ENCODE assay signal across 29 cellular contexts in the genomic region with DNA sequence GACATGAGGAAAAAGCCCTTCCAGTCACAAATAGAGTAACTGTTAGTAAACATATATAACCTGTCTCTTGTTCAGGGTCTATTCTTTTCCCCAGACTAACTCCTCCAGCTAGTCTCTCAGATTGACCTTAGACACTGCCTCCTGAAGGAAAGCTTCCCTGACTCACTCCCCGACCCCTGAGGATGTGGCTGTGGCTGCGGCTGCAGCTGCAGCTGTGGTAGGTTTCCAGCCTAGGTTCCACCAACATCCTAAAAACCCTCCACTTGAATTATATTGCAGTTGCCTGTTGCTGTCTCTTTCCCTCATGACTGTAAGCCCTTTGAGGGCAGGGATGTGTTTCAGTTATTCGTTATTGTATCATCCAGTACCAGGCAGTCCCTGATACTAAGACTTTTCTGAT.
"Had no signal": no experiment of that assay in that cellular context is flagged by ENCODE, and none has a peak within 500 bp of the region (broad histone marks: within the 10 kb centered on the region; RNA-seq: fewer than 3 reads in every experiment).

No MANE protein-coding gene starts in this region.

- H3K4me3 ChIP-seq: gastrocnemius medialis, heart left ventricle had no signal

- H3K9me3 ChIP-seq: gastrocnemius medialis had no signal

- ATAC-seq: activated CD4-positive, alpha-beta T cell treated with anti-CD3 and anti-CD28 coated beads for 36 hours; activated CD8-positive, alpha-beta memory T cell treated with anti-CD3 and anti-CD28 coated beads, Interleukin-2, amount 10 ng/mL, durations not matched to agents 7 days and 5 days; activated CD8-positive, alpha-beta T cell treated with anti-CD3 and anti-CD28 coated beads, Interleukin-2, amount 10 ng/mL, durations not matched to agents 7 days and 5 days; activated T-cell treated with anti-CD3 and anti-CD28 coated beads, Interleukin-2, amount 50 U/mL, for 72 hours; esophagus mucosa; gastrocnemius medialis; heart left ventricle; T-helper 17 cell had no signal

- H3K36me3 Mint-ChIP-seq: activated CD4-positive, alpha-beta memory T cell treated with anti-CD3 and anti-CD28 coated beads for 36 hours; activated CD8-positive, alpha-beta memory T cell treated with anti-CD3 and anti-CD28 coated beads, Interleukin-2, amount 10 ng/mL, durations not matched to agents 7 days and 5 days; activated naive CD8-positive, alpha-beta T cell had no signal

- H3K4me1 Mint-ChIP-seq: activated CD4-positive, alpha-beta T cell treated with anti-CD3 and anti-CD28 coated beads for 36 hours; activated CD4-positive, alpha-beta T cell treated with anti-CD3 and anti-CD28 coated beads, Interleukin-2, amount 10 ng/mL, durations not matched to agents 24 days and 14 days; activated CD8-positive, alpha-beta memory T cell treated with anti-CD3 and anti-CD28 coated beads, Interleukin-2, amount 10 ng/mL, durations not matched to agents 7 days and 5 days; T-helper 17 cell had no signal

- H3K9me3 Mint-ChIP-seq: activated CD4-positive, alpha-beta memory T cell treated with anti-CD3 and anti-CD28 coated beads for 36 hours; activated T-cell treated with anti-CD3 and anti-CD28 coated beads, Interleukin-2, amount 50 U/mL, for 72 hours; T-helper 2 cell treated with Interferon-gamma antibody and Interleukin-4, amounts not matched to agents 5 μg/mL and 100 μg/mL, for 36 hours had no signal

- DNase-seq: activated CD4-positive, alpha-beta memory T cell treated with anti-CD3 and anti-CD28 coated beads for 36 hours; activated CD4-positive, alpha-beta T cell treated with anti-CD3 and anti-CD28 coated beads for 36 hours; activated CD4-positive, alpha-beta T cell treated with anti-CD3 and anti-CD28 coated beads, Interleukin-2, amount 10 ng/mL, durations not matched to agents 24 days and 14 days; activated CD4-positive, CD25-positive, alpha-beta regulatory T cell; activated CD4-positive, CD25-positive, alpha-beta regulatory T cell treated with anti-CD3 and anti-CD28 coated beads, Interleukin-2, amount 50 U/mL, for 72 hours; activated CD8-positive, alpha-beta memory T cell treated with anti-CD3 and anti-CD28 coated beads, Interleukin-2, amount 10 ng/mL, durations not matched to agents 7 days and 5 days; activated CD8-positive, alpha-beta memory T cell treated with anti-CD3 and anti-CD28 coated beads, Interleukin-2, amount 50 U/mL, for 4 hours; activated CD8-positive, alpha-beta T cell treated with anti-CD3 and anti-CD28 coated beads, Interleukin-2, amount 10 ng/mL, durations not matched to agents 7 days and 5 days; activated gamma-delta T cell treated with Interleukin-2 at 50 U/mL for 16 hours; activated naive CD4-positive, alpha-beta T cell treated with anti-CD3 and anti-CD28 coated beads, Interleukin-2, amount 50 U/mL, for 16 hours; activated naive CD4-positive, alpha-beta T cell treated with Interleukin-2 at 50 U/mL for 16 hours; activated T-cell treated with anti-CD3 and anti-CD28 coated beads, Interleukin-2, amount 50 U/mL, for 1 hour; activated T-cell treated with anti-CD3 and anti-CD28 coated beads, Interleukin-2, amount 50 U/mL, for 72 hours; amniotic stem cell; anterior cingulate cortex; caudate nucleus; cortex of kidney; dermis blood vessel endothelial cell; effector CD8-positive, alpha-beta T cell; foreskin fibroblast; gastrocnemius medialis; glutamatergic neuron; heart left ventricle; T-helper 1 cell; T-helper 17 cell; T1000 had no signal

- H3K27me3 ChIP-seq: gastrocnemius medialis, heart left ventricle had no signal

- H3K4me1 ChIP-seq: gastrocnemius medialis had no signal

- H3K27me3 Mint-ChIP-seq: activated CD4-positive, alpha-beta T cell treated with anti-CD3 and anti-CD28 coated beads, Interleukin-2, amount 10 ng/mL, durations not matched to agents 24 days and 14 days had no signal

- H3K4me3 Mint-ChIP-seq: activated CD4-positive, alpha-beta memory T cell treated with anti-CD3 and anti-CD28 coated beads for 36 hours; activated CD4-positive, alpha-beta T cell treated with anti-CD3 and anti-CD28 coated beads for 36 hours; activated CD4-positive, alpha-beta T cell treated with anti-CD3 and anti-CD28 coated beads, Interleukin-2, amount 10 ng/mL, durations not matched to agents 24 days and 14 days; activated CD8-positive, alpha-beta memory T cell treated with anti-CD3 and anti-CD28 coated beads, Interleukin-2, amount 10 ng/mL, durations not matched to agents 7 days and 5 days; activated CD8-positive, alpha-beta T cell treated with anti-CD3 and anti-CD28 coated beads, Interleukin-2, amount 10 ng/mL, durations not matched to agents 7 days and 5 days; activated naive CD8-positive, alpha-beta T cell; activated T-cell treated with anti-CD3 and anti-CD28 coated beads, Interleukin-2, amount 50 U/mL, for 72 hours; T-helper 17 cell; T-helper 2 cell treated with Interferon-gamma antibody and Interleukin-4, amounts not matched to agents 5 μg/mL and 100 μg/mL, for 36 hours had no signal

- H3K36me3 ChIP-seq: gastrocnemius medialis, heart left ventricle had no signal

- H3K27ac Mint-ChIP-seq: activated CD4-positive, alpha-beta memory T cell treated with anti-CD3 and anti-CD28 coated beads for 36 hours; activated CD4-positive, alpha-beta T cell treated with anti-CD3 and anti-CD28 coated beads for 36 hours; activated CD4-positive, alpha-beta T cell treated with anti-CD3 and anti-CD28 coated beads, Interleukin-2, amount 10 ng/mL, durations not matched to agents 24 days and 14 days; activated CD8-positive, alpha-beta memory T cell treated with anti-CD3 and anti-CD28 coated beads, Interleukin-2, amount 10 ng/mL, durations not matched to agents 7 days and 5 days; activated CD8-positive, alpha-beta T cell treated with anti-CD3 and anti-CD28 coated beads, Interleukin-2, amount 10 ng/mL, durations not matched to agents 7 days and 5 days; activated naive CD8-positive, alpha-beta T cell; activated T-cell treated with anti-CD3 and anti-CD28 coated beads, Interleukin-2, amount 50 U/mL, for 72 hours; T-helper 17 cell; T-helper 2 cell treated with Interferon-gamma antibody and Interleukin-4, amounts not matched to agents 5 μg/mL and 100 μg/mL, for 36 hours had no signal

- H3K27ac ChIP-seq: gastrocnemius medialis, heart left ventricle had no signal
